Comparison of ENCODE assay signal across 20 cellular contexts in the genomic region with DNA sequence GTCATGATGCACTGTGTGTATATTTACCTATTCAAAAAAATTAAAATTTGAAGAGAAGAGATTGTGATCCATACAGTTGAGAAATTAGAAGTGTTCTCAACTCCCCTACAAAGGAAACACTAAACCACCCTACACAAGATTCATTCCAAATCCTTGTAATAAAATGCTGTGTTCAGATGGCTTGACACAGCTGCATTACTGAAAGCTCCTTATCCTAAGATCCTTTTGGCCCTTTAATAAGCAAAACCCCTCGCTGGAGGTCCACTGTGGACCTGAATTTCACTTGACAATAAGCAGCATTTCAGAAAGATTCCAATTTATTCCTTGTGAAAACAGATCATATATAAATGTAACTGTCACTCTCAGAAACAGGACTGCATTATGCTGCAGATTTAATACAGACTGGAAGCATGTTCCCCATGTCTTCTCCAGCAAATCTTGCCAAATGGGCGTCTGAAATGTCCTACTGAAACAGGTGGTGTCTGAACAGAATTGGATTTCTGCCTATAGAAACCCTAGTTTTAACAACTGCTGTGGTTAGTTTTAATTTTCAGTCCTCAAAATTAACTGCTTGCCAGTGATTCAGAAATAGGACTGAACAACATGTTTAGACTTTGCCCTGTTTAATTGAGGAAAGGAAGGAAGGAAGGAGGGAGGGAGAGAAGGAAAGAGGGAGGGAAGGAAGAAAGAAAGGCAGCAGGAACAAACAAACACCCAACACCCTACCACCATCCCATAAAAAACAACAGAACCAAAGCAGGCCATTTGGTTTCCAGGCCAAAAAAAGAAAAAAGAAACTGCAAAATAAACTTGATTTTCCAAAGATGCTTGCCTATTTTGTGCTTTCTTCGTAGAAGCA.
A peak's percentile ranks its signal among the peaks of the same experiment; 100 is the strongest.
DNase-seq lines count a peak whose midpoint lies in the region; ATAC-seq, FAIRE-seq and TF ChIP-seq lines count a peak whose summit lies in the region.
"Had no signal": no experiment of that assay in that cellular context is flagged by ENCODE, and none has a peak within 500 bp of the region (broad histone marks: within the 10 kb centered on the region; RNA-seq: fewer than 3 reads in every experiment).

No MANE protein-coding gene starts in this region.

- H3K27me3 ChIP-seq in CD8-positive, alpha-beta T cell (ENCODE audit: insufficient read depth, low read length), result no peaks in the 10 kb centered on the region
- H3K27me3 ChIP-seq in testis, result no peaks in the 10 kb centered on the region
- H3K27me3 ChIP-seq: gastroesophageal sphincter, transverse colon had no signal

- no peak for TF ChIP-seq CTCF in CD8-positive, alpha-beta T cell (IDR thresholded peaks at IDR 0.05)
- no peak for TF ChIP-seq CTCF in testis (IDR thresholded peaks at IDR 0.05)

- no peak for ATAC-seq in CD8-positive, alpha-beta T cell
- no peak for ATAC-seq in naive thymus-derived CD8-positive, alpha-beta T cell
- ATAC-seq in left lobe of liver, result no peak
- ATAC-seq: gastroesophageal sphincter had no signal

- H3K36me3 Mint-ChIP-seq in CD8-positive, alpha-beta T cell, result peaks cover 36% of the 10 kb centered on the region
- H3K36me3 Mint-ChIP-seq in naive thymus-derived CD8-positive, alpha-beta T cell, result peaks cover 0 to 28% (median 11%) of the 10 kb centered on the region in 3 donors

- peak; percentile 58 for FAIRE-seq in H54 (lab: Jason Lieb, UNC)

- POLR2A ChIA-PET in CD8-positive, alpha-beta T cell (lab: Charles Lee), result no interaction called here
- POLR2A ChIA-PET in naive thymus-derived CD8-positive, alpha-beta T cell (lab: Charles Lee), result no interaction called here

- H3K4me3 Mint-ChIP-seq in CD8-positive, alpha-beta T cell, result no peak overlapping the region
- H3K4me3 Mint-ChIP-seq in naive thymus-derived CD8-positive, alpha-beta T cell, result peak overlapping the region in 1 of 10 donors; percentile 19
- H3K4me3 Mint-ChIP-seq: activated T-cell treated with anti-CD3 and anti-CD28 coated beads, Interleukin-2, amount 50 U/mL, for 4 hours; B cell had no signal

- intact Hi-C loops in CD8-positive, alpha-beta T cell (cut with DNase I, micrococcal nuclease), result no loop called here
- intact Hi-C loops in testis (cut with DNase I; ENCODE audit: low total_unique reads), result no loop called here

- no peaks in the 10 kb centered on the region for H3K9me3 Mint-ChIP-seq in CD8-positive, alpha-beta T cell
- no peaks in the 10 kb centered on the region for H3K9me3 Mint-ChIP-seq in naive thymus-derived CD8-positive, alpha-beta T cell
- H3K9me3 Mint-ChIP-seq: activated T-cell treated with anti-CD3 and anti-CD28 coated beads, Interleukin-2, amount 50 U/mL, for 4 hours had no signal

- no peaks in the 10 kb centered on the region for H3K36me3 ChIP-seq in CD8-positive, alpha-beta T cell (ENCODE audit: insufficient read depth, low read length)
- no peaks in the 10 kb centered on the region for H3K36me3 ChIP-seq in testis (ENCODE audit: low read depth, missing control alignments)
- H3K36me3 ChIP-seq: gastroesophageal sphincter, transverse colon had no signal

- H3K27ac Mint-ChIP-seq in CD8-positive, alpha-beta T cell, result peak overlapping the region; percentile 10
- H3K27ac Mint-ChIP-seq in naive thymus-derived CD8-positive, alpha-beta T cell, result peak overlapping the region in 6 of 10 donors; percentile 1 to 71 (median 32)
- H3K27ac Mint-ChIP-seq: B cell had no signal

- no peak overlapping the region for H3K4me3 ChIP-seq in CD8-positive, alpha-beta T cell (ENCODE audit: low read depth, low read length)
- no peak overlapping the region for H3K4me3 ChIP-seq in testis
- H3K4me3 ChIP-seq: coronary artery, gastroesophageal sphincter, transverse colon had no signal

- no peak overlapping the region for H3K27ac ChIP-seq in CD8-positive, alpha-beta T cell (ENCODE audit: low read depth, low read length)
- H3K27ac ChIP-seq in angular gyrus (ENCODE audit: low read depth, low read length) (peak overlapping the region; percentile 34), testis (no peak overlapping the region)
- H3K27ac ChIP-seq: coronary artery, gastroesophageal sphincter, parathyroid adenoma had no signal

- peaks cover 8% of the 10 kb centered on the region for H3K4me1 ChIP-seq in CD8-positive, alpha-beta T cell (ENCODE audit: insufficient read depth, low read length)
- no peaks in the 10 kb centered on the region for H3K4me1 ChIP-seq in testis
- H3K4me1 ChIP-seq: parathyroid adenoma had no signal

- WGBS in testis, 2 donors, result 55 to 68% methylated on average over 3 of the region's 3 CpGs

- H3K27me3 Mint-ChIP-seq in CD8-positive, alpha-beta T cell (ENCODE audit: low read depth), result no peaks in the 10 kb centered on the region
- H3K27me3 Mint-ChIP-seq in naive thymus-derived CD8-positive, alpha-beta T cell, result no peaks in the 10 kb centered on the region

- CTCF ChIA-PET in CD8-positive, alpha-beta T cell (lab: Charles Lee), result no interaction called here

- no peak for TF ChIP-seq POLR2A in H54 (IDR thresholded peaks at IDR 0.05; ENCODE audit: low read depth, low read length)
- TF ChIP-seq POLR2A in testis (IDR thresholded peaks at IDR 0.05), result no peak

- DNase-seq in CD8-positive, alpha-beta T cell, result no peak
- no peak for DNase-seq in H54 (ENCODE audit: insufficient read length, low spot score)
- DNase-seq in naive thymus-derived CD8-positive, alpha-beta T cell, result no peak
- no peak for DNase-seq in T-helper 2 cell
- no peak for DNase-seq in AML-193 (lab: John Stamatoyannopoulos, UW)
- no peak for DNase-seq in testis
- DNase-seq in left lobe of liver (ENCODE audit: low spot score), result no peak
- DNase-seq: activated CD4-positive, alpha-beta T cell treated with anti-CD3 and anti-CD28 coated beads, Interleukin-2, amount 50 U/mL, for 4 hours; activated T-cell treated with anti-CD3 and anti-CD28 coated beads, Interleukin-2, amount 50 U/mL, for 4 hours; amniotic stem cell; HCEC 1CT; NCI-H1105 treated with DMSO at 0.1 percent for 48 hours; NCI-H2171; NCI-H774; transverse colon had no signal

- no peaks in the 10 kb centered on the region for H3K9me3 ChIP-seq in CD8-positive, alpha-beta T cell (ENCODE audit: low read length)
- no peaks in the 10 kb centered on the region for H3K9me3 ChIP-seq in testis
- H3K9me3 ChIP-seq: gastroesophageal sphincter, transverse colon had no signal

- peaks cover 44% of the 10 kb centered on the region for H3K4me1 Mint-ChIP-seq in CD8-positive, alpha-beta T cell (ENCODE audit: low read depth)
- peaks cover 19 to 47% (median 43%) of the 10 kb centered on the region in 4 donors for H3K4me1 Mint-ChIP-seq in naive thymus-derived CD8-positive, alpha-beta T cell
- H3K4me1 Mint-ChIP-seq: B cell had no signal
